In genomic region chr6:87944541-87944954, GRCh38 we compare ENCODE assay signal across 7 cellular contexts.
A peak's percentile ranks its signal among the peaks of the same experiment; 100 is the strongest.
DNase-seq lines count a peak whose midpoint lies in the region; ATAC-seq and TF ChIP-seq lines count a peak whose summit lies in the region.

No MANE protein-coding gene starts in this region.

- H3K4me1 ChIP-seq in right cardiac atrium (ENCODE audit: control insufficient read depth, insufficient read depth, low read length) (no peaks in the 10 kb centered on the region), testis (peaks cover 3% of the 10 kb centered on the region)

- CTCF ChIA-PET in T-cell (lab: Charles Lee): interaction anchor here in 1 of 2 donors (0.6 kb wide), 1 partner anchor 698 kb away, joined by 3 read pairs; no protein-coding TSS in a partner anchor

- intact Hi-C loops in right cardiac atrium (cut with DNase I) (no loop called here), testis (cut with DNase I; ENCODE audit: low total_unique reads) (no loop called here)

- no peaks in the 10 kb centered on the region for H3K36me3 Mint-ChIP-seq in T-cell

- peaks cover 2% of the 10 kb centered on the region for H3K36me3 ChIP-seq in testis (ENCODE audit: low read depth, missing control alignments)

- peak; percentile 34 for DNase-seq in HS-5 (ENCODE audit: low read depth)
- peak; percentile 82 to 95 (median 90) for DNase-seq in right cardiac atrium
- DNase-seq in testis: peak; percentile 83
- DNase-seq in T-cell: no peak

- ATAC-seq in right cardiac atrium (peak; percentile 97 to 98), T-cell (replicated peaks in 1 of 4) (no peak), GM19328 (IDR thresholded peaks at IDR 0.05; ENCODE audit: unreplicated experiment) (no peak), HG02884 (IDR thresholded peaks at IDR 0.05; ENCODE audit: unreplicated experiment) (no peak)

- no peak overlapping the region for H3K4me3 ChIP-seq in WI38 (ENCODE audit: low read depth, low read length)
- no peak overlapping the region for H3K4me3 ChIP-seq in right cardiac atrium (ENCODE audit: low read length)
- no peak overlapping the region for H3K4me3 ChIP-seq in testis

- no peaks in the 10 kb centered on the region for H3K9me3 Mint-ChIP-seq in T-cell

- no peaks in the 10 kb centered on the region for H3K9me3 ChIP-seq in right cardiac atrium (ENCODE audit: control insufficient read depth, low read length)
- H3K9me3 ChIP-seq in testis: no peaks in the 10 kb centered on the region

- TF ChIP-seq CTCF in WI38 (IDR thresholded peaks at IDR 0.05; ENCODE audit: low read depth, low read length) (0 out of 2 replicates have a peak, but pooled peaks have one; percentile 12), testis (IDR thresholded peaks at IDR 0.05) (no peak)

- 12% methylated on average over 5 of the region's 5 CpGs for WGBS in right cardiac atrium
- WGBS in testis, 2 donors: 37 to 42% methylated on average over 5 of the region's 5 CpGs

- H3K4me3 Mint-ChIP-seq in T-cell: no peak overlapping the region

- no peak overlapping the region for H3K27ac ChIP-seq in right cardiac atrium (ENCODE audit: low read length)
- H3K27ac ChIP-seq in testis: no peak overlapping the region

- H3K27ac Mint-ChIP-seq in T-cell: no peak overlapping the region

- H3K27me3 ChIP-seq in right cardiac atrium (ENCODE audit: control insufficient read depth, insufficient read depth) (no peaks in the 10 kb centered on the region), testis (no peaks in the 10 kb centered on the region)

- H3K4me1 Mint-ChIP-seq in T-cell: no peaks in the 10 kb centered on the region

- no peak for TF ChIP-seq POLR2A in testis (IDR thresholded peaks at IDR 0.05)

- POLR2A ChIA-PET in T-cell (lab: Charles Lee): no interaction called here

- H3K27me3 Mint-ChIP-seq in T-cell: peaks cover 18 to 23% of the 10 kb centered on the region in 2 donors

Comparison
In these comparisons a context has a peak if more than half of its experiments do, and no peak if none do; other contexts are left out.
1. DNase-seq: peak in HS-5 (single experiment), right cardiac atrium (3 of 3) and testis (single experiment); none in T-cell (0 of 34).
2. ATAC-seq: peak in right cardiac atrium (2 of 2); none in T-cell (0 of 4), GM19328 (single experiment) and HG02884 (single experiment).